8 cellular contexts compared by ENCODE assay signal in the genomic region with DNA sequence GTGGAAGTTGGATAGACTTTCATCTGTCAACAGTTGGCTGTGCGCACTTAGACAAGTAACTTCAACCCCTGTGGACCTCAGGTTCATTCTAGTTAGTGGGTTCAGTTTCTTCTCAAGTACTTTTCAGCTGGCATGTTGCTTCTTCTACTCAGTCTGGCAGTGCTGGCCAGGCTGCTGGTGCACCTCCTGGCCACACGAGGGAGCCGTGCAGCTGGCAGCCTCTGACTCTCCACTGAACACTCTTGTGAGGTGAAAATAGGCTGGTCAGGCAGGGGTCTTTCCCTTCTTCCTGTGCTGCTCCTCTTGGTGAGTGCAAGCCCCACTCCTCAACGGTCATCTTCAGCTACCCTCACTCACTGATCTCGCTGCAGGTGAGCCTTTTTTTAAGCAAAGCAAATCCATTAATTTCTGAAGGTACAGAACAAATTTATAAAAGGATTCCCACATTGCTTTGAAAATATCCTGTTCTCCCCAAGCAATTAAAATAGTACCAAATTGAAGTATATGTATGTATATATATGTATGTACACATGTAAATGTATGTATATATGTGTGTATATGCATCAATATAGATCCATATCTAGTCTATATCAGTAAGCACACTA. TPM values are rescaled to one million over a fixed set of nuclear protein-coding genes. Genes with fewer than 3 reads are reported as not detected.
DNase-seq lines count a peak whose midpoint lies in the region; ATAC-seq, FAIRE-seq and TF ChIP-seq lines count a peak whose summit lies in the region.

No MANE protein-coding gene starts in this region.

- peak; percentile 69 for DNase-seq in AG08395 (ENCODE audit: low spot score)
- no peak for DNase-seq in GM18507 (ENCODE audit: extremely low spot score, insufficient read length, low read depth)
- DNase-seq in NT2/D1 (ENCODE audit: low read depth, low spot score): peak; percentile 32
- DNase-seq in activated T-cell treated with anti-CD3 and anti-CD28 coated beads, Interleukin-2, amount 50 U/mL, for 24 hours: peak; percentile 72
- DNase-seq in fibroblast of lung (ENCODE audit: low read depth in 2 of 2): peak; percentile 20 to 35
- DNase-seq in omental fat pad (ENCODE audit: low spot score): no peak
- DNase-seq in type B pancreatic cell (ENCODE audit: extremely low spot score, unreplicated experiment): no peak

- H3K27ac Mint-ChIP-seq in activated T-cell treated with anti-CD3 and anti-CD28 coated beads, Interleukin-2, amount 50 U/mL, for 24 hours: no peak overlapping the region
- no peak overlapping the region for H3K27ac Mint-ChIP-seq in type B pancreatic cell

- H3K4me1 Mint-ChIP-seq in activated T-cell treated with anti-CD3 and anti-CD28 coated beads, Interleukin-2, amount 50 U/mL, for 24 hours (ENCODE audit: low read depth): peaks cover 7% of the 10 kb centered on the region
- no peaks in the 10 kb centered on the region for H3K4me1 Mint-ChIP-seq in type B pancreatic cell (ENCODE audit: unreplicated experiment)

- H3K9ac ChIP-seq in NT2/D1 (ENCODE audit: insufficient read length, low read depth) (no peak overlapping the region), fibroblast of lung (ENCODE audit: insufficient read depth, low read length) (no peak overlapping the region)

- TF ChIP-seq CTCF in fibroblast of lung (conservative IDR thresholded peaks at IDR 0.05 in 1 of 2, IDR thresholded peaks at IDR 0.05 in 1 of 2; ENCODE audit: low read depth in 1 of 2, low read length in 2 of 2): peak; percentile 74 to 88
- peak in 1 of 3 donors; percentile 43 for TF ChIP-seq CTCF in omental fat pad (IDR thresholded peaks at IDR 0.05)
- peak; percentile 83 for TF ChIP-seq CTCF in type B pancreatic cell (conservative IDR thresholded peaks at IDR 0.05)

- FAIRE-seq in GM18507 (lab: Jason Lieb, UNC): peak; percentile 84

- no peaks in the 10 kb centered on the region for H3K9me3 Mint-ChIP-seq in activated T-cell treated with anti-CD3 and anti-CD28 coated beads, Interleukin-2, amount 50 U/mL, for 24 hours
- no peaks in the 10 kb centered on the region for H3K9me3 Mint-ChIP-seq in type B pancreatic cell

- no peak overlapping the region for H3K4me2 ChIP-seq in fibroblast of lung (ENCODE audit: extremely low read depth, insufficient read depth, low read length)

- peaks cover 19% of the 10 kb centered on the region for H3K36me3 Mint-ChIP-seq in activated T-cell treated with anti-CD3 and anti-CD28 coated beads, Interleukin-2, amount 50 U/mL, for 24 hours (ENCODE audit: low read depth)
- H3K36me3 Mint-ChIP-seq in type B pancreatic cell: no peaks in the 10 kb centered on the region

- no peaks in the 10 kb centered on the region for H3K36me3 ChIP-seq in NT2/D1 (ENCODE audit: insufficient read depth, insufficient read length, low read length)
- H3K36me3 ChIP-seq in fibroblast of lung (ENCODE audit: control insufficient read depth, insufficient read depth, low read length): no peaks in the 10 kb centered on the region

- H3K9me3 ChIP-seq in NT2/D1 (ENCODE audit: insufficient read depth, low read length) (no peaks in the 10 kb centered on the region), fibroblast of lung (ENCODE audit: control insufficient read depth, insufficient read depth, low read depth, low read length) (no peaks in the 10 kb centered on the region)

- no peaks in the 10 kb centered on the region for H4K20me1 ChIP-seq in fibroblast of lung (ENCODE audit: control insufficient read depth, extremely low read depth, insufficient read depth, low read length)

- H3K4me3 Mint-ChIP-seq in activated T-cell treated with anti-CD3 and anti-CD28 coated beads, Interleukin-2, amount 50 U/mL, for 24 hours: no peak overlapping the region
- no peak overlapping the region for H3K4me3 Mint-ChIP-seq in type B pancreatic cell

- no peak overlapping the region for H3K4me3 ChIP-seq in NT2/D1 (ENCODE audit: insufficient read length, low read depth)
- H3K4me3 ChIP-seq in fibroblast of lung (replicated peaks in 1 of 4; ENCODE audit: control extremely low read depth in 1 of 4, insufficient read depth in 1 of 4, low read depth in 3 of 4, low read length in 4 of 4): no peak overlapping the region

- H3K27ac ChIP-seq in fibroblast of lung (ENCODE audit: insufficient read depth, low read length): no peak overlapping the region

- H3K4me1 ChIP-seq in NT2/D1 (ENCODE audit: insufficient read depth, insufficient read length): no peaks in the 10 kb centered on the region
- H3K4me1 ChIP-seq in fibroblast of lung (ENCODE audit: control insufficient read depth, extremely low read depth, insufficient read depth, low read length): no peaks in the 10 kb centered on the region

- H3K79me2 ChIP-seq in fibroblast of lung (ENCODE audit: control insufficient read depth, insufficient read depth, low read length): no peaks in the 10 kb centered on the region

- no peak overlapping the region for H2AFZ ChIP-seq in fibroblast of lung (ENCODE audit: low read length)

- peaks cover 26% of the 10 kb centered on the region for H3K27me3 Mint-ChIP-seq in activated T-cell treated with anti-CD3 and anti-CD28 coated beads, Interleukin-2, amount 50 U/mL, for 24 hours
- H3K27me3 Mint-ChIP-seq in type B pancreatic cell: peaks cover 3% of the 10 kb centered on the region

- no peaks in the 10 kb centered on the region for H3K27me3 ChIP-seq in NT2/D1 (ENCODE audit: insufficient read depth, insufficient read length)
- no peaks in the 10 kb centered on the region for H3K27me3 ChIP-seq in fibroblast of lung (ENCODE audit: control insufficient read depth, insufficient read depth, low read length)

- ATAC-seq in HG03095 (IDR thresholded peaks at IDR 0.05; ENCODE audit: unreplicated experiment): peak; percentile 91
- peak; percentile 69 for ATAC-seq in omental fat pad (ENCODE audit: low FRiP score)

RNA-seq across cellular contexts. Expression of a gene that starts 30.6 kb away (rescaled TPM):
- total RNA-seq in fibroblast of lung: 0.33 and 0.51 TPM in 2 replicates
- 0.03 TPM in 1 of 2 replicates, not detected in the other for polyA plus RNA-seq in fibroblast of lung
- polyA plus RNA-seq in fibroblast of lung (2012): 0.07 TPM in 1 of 2 replicates, not detected in the other
- polyA minus RNA-seq in fibroblast of lung (ENCODE audit: low replicate concordance): 0.33 TPM in 1 of 2 replicates, not detected in the other
- 10 to 100 TPM; 15.1 to 54.4 (median 27.3) TPM for total RNA-seq in omental fat pad
- 0.88 and 1.5 TPM in 2 replicates for total RNA-seq in type B pancreatic cell (ENCODE audit: low replicate concordance)

Comparison
In these comparisons a context has a peak if more than half of its experiments do, and no peak if none do; other contexts are left out.
1. DNase-seq: peak in AG08395 (single experiment), NT2/D1 (single experiment), activated T-cell treated with anti-CD3 and anti-CD28 coated beads, Interleukin-2, amount 50 U/mL, for 24 hours (single experiment) and fibroblast of lung (2 of 2); none in GM18507 (single experiment), omental fat pad (single experiment) and type B pancreatic cell (single experiment).